8 cellular contexts compared by ENCODE assay signal in the genomic region with DNA sequence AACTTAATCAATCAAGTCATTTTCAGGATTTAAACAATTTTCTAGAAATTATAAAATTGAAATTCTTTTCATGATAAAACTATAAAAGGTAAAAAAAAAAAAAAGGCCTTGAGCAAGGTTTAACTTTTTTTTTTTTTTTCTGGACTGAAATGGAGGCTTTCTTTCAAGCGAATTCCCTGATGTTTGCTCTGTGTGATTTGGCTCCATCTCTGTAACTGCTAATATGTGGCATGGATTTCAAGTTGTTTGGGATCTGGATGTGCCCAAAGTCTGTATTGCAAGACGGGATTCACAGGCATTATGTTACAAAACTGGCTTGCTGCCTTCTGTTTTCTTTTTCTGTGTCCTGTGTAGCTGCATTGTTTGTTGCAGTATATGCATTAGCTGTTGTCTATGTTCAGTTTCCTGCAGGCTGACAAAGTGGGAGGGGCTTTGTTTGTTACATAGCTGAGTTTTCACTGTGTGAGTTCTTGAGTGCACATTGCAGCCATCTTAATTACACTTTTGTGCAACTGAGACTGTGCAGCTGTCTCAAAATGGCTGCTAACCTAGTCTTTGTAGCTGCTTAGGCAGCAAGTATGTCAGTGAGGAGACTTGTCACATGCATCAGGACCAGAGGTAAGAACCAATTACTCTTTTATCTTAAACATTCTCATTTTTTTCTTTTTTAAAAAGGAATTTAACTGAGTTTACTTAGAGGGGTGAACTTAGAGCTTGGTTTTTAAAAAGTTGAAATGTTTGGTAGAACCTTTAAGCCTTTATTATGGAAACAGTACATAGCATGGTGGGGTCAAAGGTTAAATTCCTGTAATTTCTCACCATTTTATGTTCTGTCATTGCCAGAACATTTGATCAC. TPM values are rescaled to one million over a fixed set of nuclear protein-coding genes. Genes with fewer than 3 reads are reported as not detected.
DNase-seq lines count a peak whose midpoint lies in the region; ATAC-seq and TF ChIP-seq lines count a peak whose summit lies in the region.

No MANE protein-coding gene starts in this region.

- H3K36me3 ChIP-seq in HUES48 (ENCODE audit: control insufficient read depth, insufficient read depth, low read length), result no peaks in the 10 kb centered on the region; the same call in 1 of the 2 replicates
- H3K36me3 ChIP-seq in OCI-LY7 (ENCODE audit: insufficient read depth, low read length), result peaks cover 29% of the 10 kb centered on the region

- BruUV-seq in OCI-LY7 (replicated peaks; lab: Mats Ljungman, UMichigan), result no TSS peak

- TF ChIP-seq CTCF in OCI-LY7 (conservative IDR thresholded peaks at IDR 0.05; ENCODE audit: low read length), result no peak

- intact Hi-C loops in OCI-LY7 (cut with micrococcal nuclease; ENCODE audit: unreplicated experiment), result loop anchor here (1.0 to 5.0 kb wide), 6 partner anchors 9 to 387 kb away; a partner anchor contains a TSS

- H3K4me3 ChIP-seq in HUES48 (ENCODE audit: low read depth, low read length) (peak overlapping the region; percentile 9), OCI-LY7 (ENCODE audit: low read depth, low read length, poor library complexity, severe bottlenecking) (peak overlapping the region; percentile 85)

- peak overlapping the region; percentile 82 for H3K4me2 ChIP-seq in OCI-LY7 (ENCODE audit: low read length)

- ATAC-seq in GM21423 (IDR thresholded peaks at IDR 0.05; ENCODE audit: unreplicated experiment) (peak; percentile 87), HG03571 (IDR thresholded peaks at IDR 0.05; ENCODE audit: unreplicated experiment) (no peak)

- CTCF ChIA-PET in OCI-LY7 (lab: Charles Lee; ENCODE audit: unreplicated experiment), result no interaction called here

- H3K9me2 ChIP-seq in OCI-LY7 (ENCODE audit: insufficient read depth, low read length), result no peaks in the 10 kb centered on the region

- H3K9me3 ChIP-seq in HUES48 (ENCODE audit: control insufficient read depth, insufficient read depth, low read length), result peaks cover 1% of the 10 kb centered on the region; the same call in 1 of the 2 replicates
- peaks cover 28% of the 10 kb centered on the region for H3K9me3 ChIP-seq in OCI-LY7 (ENCODE audit: low read length)

- peaks cover 46% of the 10 kb centered on the region for H3K79me2 ChIP-seq in OCI-LY7 (ENCODE audit: insufficient read depth, low read depth, low read length)

- H3K27me3 ChIP-seq in HUES48 (ENCODE audit: control insufficient read depth, insufficient read depth, low read length), result no peaks in the 10 kb centered on the region

- peak; percentile 93 for DNase-seq in DMS79 treated with DMSO at 0.1 percent for 48 hours (lab: John Stamatoyannopoulos, UW)
- peak; percentile 98 for DNase-seq in OCI-LY7 (ENCODE audit: low spot score)
- peak; percentile 44 for DNase-seq in activated effector memory CD4-positive, alpha-beta T cell treated with Interleukin-2 at 50 U/mL for 16 hours
- peak; percentile 90 for DNase-seq in foreskin melanocyte
- DNase-seq in non-pigmented ciliary epithelial cell (ENCODE audit: low read depth), result peak; percentile 88

- peak overlapping the region; percentile 81 for H2AFZ ChIP-seq in OCI-LY7 (ENCODE audit: low read length)

- H3K4me1 ChIP-seq in HUES48 (ENCODE audit: control insufficient read depth, insufficient read depth, low read length) (peaks cover 63% of the 10 kb centered on the region), OCI-LY7 (ENCODE audit: insufficient read depth, low read length, poor library complexity, severe bottlenecking) (peaks cover 39% of the 10 kb centered on the region)

- H3K27ac ChIP-seq in HUES48 (ENCODE audit: low read depth, low read length) (peak overlapping the region; percentile 85), OCI-LY7 (ENCODE audit: low read depth, low read length, poor library complexity, severe bottlenecking) (peak overlapping the region; percentile 86)

- 0 out of 2 replicates have a peak overlapping the region, but pooled peaks have one; percentile 7 for H3K9ac ChIP-seq in HUES48 (ENCODE audit: low read depth, low read length)

- no peaks in the 10 kb centered on the region for H4K20me1 ChIP-seq in OCI-LY7 (ENCODE audit: insufficient read depth, low read length)

- POLR2A ChIA-PET in OCI-LY7 (lab: Charles Lee), result interaction anchor here (0.5 to 7.4 kb wide), 27 partner anchors 8 to 234 kb away, joined by 3 to 56 read pairs (median 5); a partner anchor contains a TSS

RNA-seq across cellular contexts. Expression of a gene that starts 19.5 kb away (rescaled TPM):
- 55.6 and 69.8 TPM in 2 replicates for total RNA-seq in OCI-LY7 (2014; rRNA removed; shearing (Covaris generic))
- 66.0 and 85.6 TPM in 2 replicates for total RNA-seq in OCI-LY7 (2022)

Comparison
In these comparisons a context has a peak if more than half of its experiments do, and no peak if none do; other contexts are left out.
1. DNase-seq: peak in every context shown above with its lines; median percentile 98 in OCI-LY7; 93 in DMS79 treated with DMSO at 0.1 percent for 48 hours; 90 in foreskin melanocyte; 88 in non-pigmented ciliary epithelial cell; 44 in activated effector memory CD4-positive, alpha-beta T cell treated with Interleukin-2 at 50 U/mL for 16 hours.